ENCODE assay signal across 1 cellular context in the genomic region with DNA sequence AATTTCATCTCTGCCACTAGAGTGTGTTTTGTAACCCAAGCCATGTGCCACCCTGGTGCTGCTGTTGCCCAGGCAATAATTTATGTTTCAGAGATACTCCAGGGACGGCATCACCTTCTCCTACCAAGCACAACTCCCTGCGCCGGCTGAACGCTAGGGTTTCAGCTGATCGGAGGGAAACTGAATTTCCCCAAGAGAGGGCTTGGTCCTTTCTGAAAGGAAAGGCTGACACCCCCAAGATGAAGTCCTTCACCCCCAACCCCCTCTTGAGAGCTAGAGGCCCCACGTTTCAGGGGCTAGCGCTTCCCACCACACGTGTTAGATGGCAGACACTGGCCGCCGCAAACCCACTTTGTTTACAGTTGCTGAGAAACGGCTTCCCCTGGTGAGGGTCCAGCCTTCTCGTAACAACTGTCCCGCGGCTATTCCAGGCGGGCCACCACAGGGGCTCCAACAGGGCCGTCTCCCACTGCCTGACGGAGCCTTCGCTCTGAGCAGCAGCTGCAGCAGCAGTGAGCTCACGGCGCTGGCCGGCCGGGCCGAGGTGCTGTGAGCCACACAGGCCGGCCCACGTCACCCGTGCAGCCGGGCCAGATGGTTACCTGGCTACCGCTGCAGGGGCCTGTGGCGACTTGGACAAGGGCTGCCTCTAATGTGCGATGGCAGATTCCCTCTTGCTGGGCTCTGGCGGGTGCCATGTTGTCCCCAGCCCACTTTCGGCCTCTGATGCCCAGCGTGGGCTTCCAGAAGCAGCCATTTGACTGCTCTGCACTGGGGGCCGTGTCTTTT.
TF ChIP-seq lines count a peak whose summit lies in the region.

No MANE protein-coding gene starts in this region.

TF ChIP-seq in IMR-90, 13 proteins besides CTCF, POLR2A, EP300 and RAD21 (continued from another document):
- TF ChIP-seq, protein P1, sequence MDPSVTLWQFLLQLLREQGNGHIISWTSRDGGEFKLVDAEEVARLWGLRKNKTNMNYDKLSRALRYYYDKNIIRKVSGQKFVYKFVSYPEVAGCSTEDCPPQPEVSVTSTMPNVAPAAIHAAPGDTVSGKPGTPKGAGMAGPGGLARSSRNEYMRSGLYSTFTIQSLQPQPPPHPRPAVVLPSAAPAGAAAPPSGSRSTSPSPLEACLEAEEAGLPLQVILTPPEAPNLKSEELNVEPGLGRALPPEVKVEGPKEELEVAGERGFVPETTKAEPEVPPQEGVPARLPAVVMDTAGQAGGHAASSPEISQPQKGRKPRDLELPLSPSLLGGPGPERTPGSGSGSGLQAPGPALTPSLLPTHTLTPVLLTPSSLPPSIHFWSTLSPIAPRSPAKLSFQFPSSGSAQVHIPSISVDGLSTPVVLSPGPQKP (IDR thresholded peaks at IDR 0.05; ENCODE audit: borderline replicate concordance, low read depth, low read length): no peak
